Comparison of ENCODE assay signal across 14 cellular contexts in the genomic region with DNA sequence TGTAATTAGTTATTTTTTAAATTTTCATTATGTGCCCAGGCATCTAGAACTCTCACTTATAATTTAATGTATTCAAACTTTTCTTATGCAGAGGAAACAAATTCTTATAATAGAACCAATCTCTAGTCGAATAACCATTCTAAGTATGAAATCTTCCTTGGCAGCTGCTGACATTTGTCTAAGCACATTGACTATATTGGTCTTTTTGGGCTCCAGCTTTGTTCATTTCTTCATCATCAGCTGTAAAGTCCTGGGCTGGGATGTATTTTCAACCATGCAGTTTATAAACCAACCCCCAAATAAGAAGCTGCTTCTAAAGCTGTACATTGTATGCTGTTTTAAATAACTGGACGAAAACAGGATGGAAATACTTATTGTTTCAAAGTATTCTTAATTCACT. TPM values are rescaled to one million over a fixed set of nuclear protein-coding genes. Genes with fewer than 3 reads are reported as not detected.
A peak's percentile ranks its signal among the peaks of the same experiment; 100 is the strongest.
DNase-seq lines count a peak whose midpoint lies in the region; ATAC-seq and TF ChIP-seq lines count a peak whose summit lies in the region.
"Had no signal": no experiment of that assay in that cellular context is flagged by ENCODE, and none has a peak within 500 bp of the region (broad histone marks: within the 10 kb centered on the region; RNA-seq: fewer than 3 reads in every experiment).

No MANE protein-coding gene starts in this region.

- H3K36me3 ChIP-seq in SK-N-SH (replicated peaks in 1 of 2; ENCODE audit: control insufficient read depth in 1 of 2, insufficient read depth in 2 of 2, low read length in 1 of 2) (peaks cover 0 to 2% of the 10 kb centered on the region in 2 experiments), smooth muscle cell (ENCODE audit: low read depth) (no peaks in the 10 kb centered on the region), PC-3 (ENCODE audit: low read depth, low read length) (no peaks in the 10 kb centered on the region)

- no peak overlapping the region for H3K27ac Mint-ChIP-seq in activated T-helper 17 cell treated with anti-CD3 and anti-CD28 coated beads, Interleukin-2, amount 50 U/mL, for 72 hours
- peak overlapping the region; percentile 34 to 86 (median 86) for H3K27ac Mint-ChIP-seq in nephron

- H3K4me3 ChIP-seq in SK-N-SH (ENCODE audit: low read depth in 2 of 2, low read length in 1 of 2) (no peak overlapping the region), smooth muscle cell (no peak overlapping the region), PC-3 (ENCODE audit: low read length) (no peak overlapping the region)
- H3K4me3 ChIP-seq: BLaER1 treated with 17β-estradiol and CSF1 and Interleukin-3, amounts not matched to agents 10 nM and 100 nM had no signal

- H3K27ac ChIP-seq in SK-N-SH (ENCODE audit: low read depth in 2 of 2, low read length in 1 of 2) (no peak overlapping the region), smooth muscle cell (ENCODE audit: low read depth) (no peak overlapping the region), PC-3 (ENCODE audit: low read length) (no peak overlapping the region)
- H3K27ac ChIP-seq: 22Rv1; BLaER1 treated with 17β-estradiol and CSF1 and Interleukin-3, amounts not matched to agents 10 nM and 100 nM had no signal

- H3K36me3 Mint-ChIP-seq in activated T-helper 17 cell treated with anti-CD3 and anti-CD28 coated beads, Interleukin-2, amount 50 U/mL, for 72 hours (ENCODE audit: low read depth): peaks cover 9% of the 10 kb centered on the region
- H3K36me3 Mint-ChIP-seq in nephron (ENCODE audit: low read depth): peaks cover 8% of the 10 kb centered on the region

- CTCF ChIA-PET in SK-N-SH (lab: Yijun Ruan, JAX) (interaction anchor here (0.9 to 3.4 kb wide), 3 partner anchors 32 to 100 kb away, joined by 4 to 12 read pairs (median 7); no protein-coding TSS in a partner anchor), PC-3 (lab: Charles Lee) (no interaction called here)

- no peak overlapping the region for H3K4me2 ChIP-seq in SK-N-SH
- H3K4me2 ChIP-seq in smooth muscle cell: no peak overlapping the region
- no peak overlapping the region for H3K4me2 ChIP-seq in PC-3 (ENCODE audit: low read length)
- H3K4me2 ChIP-seq: BLaER1 treated with 17β-estradiol and CSF1 and Interleukin-3, amounts not matched to agents 10 nM and 100 nM had no signal

- no peak for TF ChIP-seq EP300 in SK-N-SH (IDR thresholded peaks at IDR 0.05; ENCODE audit: borderline replicate concordance in 1 of 2, low read depth in 1 of 2, low read length in 1 of 2)

- WGBS in SK-N-SH (ENCODE audit: low lambda C conversion rate): 14% methylated on average over 2 of the region's 2 CpGs
- WGBS in smooth muscle cell (ENCODE audit: low lambda C conversion rate): 83% methylated on average over 2 of the region's 2 CpGs

- TF ChIP-seq CTCF in SK-N-SH (IDR thresholded peaks at IDR 0.05) (no peak), nephron (IDR thresholded peaks at IDR 0.05; ENCODE audit: unreplicated experiment in 3 of 3) (no peak), smooth muscle cell (IDR thresholded peaks at IDR 0.05; ENCODE audit: borderline replicate concordance, insufficient read depth, poor library complexity, severe bottlenecking) (no peak), PC-3 (conservative IDR thresholded peaks at IDR 0.05; ENCODE audit: low read depth, low read length) (no peak)

- H3K27me3 ChIP-seq in SK-N-SH (ENCODE audit: insufficient read depth) (no peaks in the 10 kb centered on the region; the same call in 1 of the 2 replicates), smooth muscle cell (ENCODE audit: low read depth) (no peaks in the 10 kb centered on the region), PC-3 (ENCODE audit: low read length) (peaks cover 8% of the 10 kb centered on the region; the same call in 1 of the 2 replicates)
- H3K27me3 ChIP-seq: BLaER1 treated with 17β-estradiol and CSF1 and Interleukin-3, amounts not matched to agents 10 nM and 100 nM had no signal

- H2AFZ ChIP-seq in SK-N-SH (ENCODE audit: low read depth): peak overlapping the region; percentile 30; the same call in 1 of the 2 replicates
- peak overlapping the region; percentile 63 for H2AFZ ChIP-seq in smooth muscle cell (ENCODE audit: low read depth)
- no peak overlapping the region for H2AFZ ChIP-seq in PC-3 (ENCODE audit: low read length)

- H3F3A ChIP-seq in SK-N-SH (replicated peaks; ENCODE audit: insufficient read depth) (no peaks in the 10 kb centered on the region), smooth muscle cell (ENCODE audit: low read depth) (no peaks in the 10 kb centered on the region), PC-3 (ENCODE audit: low read length, unreplicated experiment) (no peaks in the 10 kb centered on the region)

- no peak for DNase-seq in SK-N-SH
- DNase-seq in smooth muscle cell (lab: John Stamatoyannopoulos, UW; ENCODE audit: unreplicated experiment): no peak
- no peak for DNase-seq in PC-3
- DNase-seq in AG08396 (ENCODE audit: low spot score): no peak
- DNase-seq in C1 segment of cervical spinal cord (lab: John Stamatoyannopoulos, UW): no peak
- DNase-seq: Calu3; CD4-positive, alpha-beta T cell; DMS 273 treated with DMSO at 0.1 percent for 48 hours; H7 had no signal

- no peak for ATAC-seq in SK-N-SH treated with all-trans-retinoic acid at 6 μM for 48 hours
- ATAC-seq in activated T-helper 17 cell treated with anti-CD3 and anti-CD28 coated beads, Interleukin-2, amount 50 U/mL, for 72 hours (replicated peaks): no peak
- no peak for ATAC-seq in PC-3

- intact Hi-C loops in PC-3 (cut with micrococcal nuclease): no loop called here

- no peaks in the 10 kb centered on the region for H3K4me1 Mint-ChIP-seq in activated T-helper 17 cell treated with anti-CD3 and anti-CD28 coated beads, Interleukin-2, amount 50 U/mL, for 72 hours
- peaks cover 42% of the 10 kb centered on the region for H3K4me1 Mint-ChIP-seq in nephron

- no peaks in the 10 kb centered on the region for H3K27me3 Mint-ChIP-seq in activated T-helper 17 cell treated with anti-CD3 and anti-CD28 coated beads, Interleukin-2, amount 50 U/mL, for 72 hours
- H3K27me3 Mint-ChIP-seq in nephron (ENCODE audit: low read depth): peaks cover 3% of the 10 kb centered on the region

- no peak for TF ChIP-seq RAD21 in SK-N-SH (IDR thresholded peaks at IDR 0.05; ENCODE audit: low read length)

- no TSS peak for BruUV-seq in PC-3 (replicated peaks; lab: Mats Ljungman, UMichigan)

- POLR2A ChIA-PET in SK-N-SH (lab: Yijun Ruan, JAX) (no interaction called here), PC-3 (lab: Charles Lee; ENCODE audit: unreplicated experiment) (interaction anchor here (0.6 kb wide), 1 partner anchor 20 kb away, joined by 11 read pairs; no protein-coding TSS in a partner anchor)

- no peak overlapping the region for H3K9ac ChIP-seq in SK-N-SH
- no peak overlapping the region for H3K9ac ChIP-seq in smooth muscle cell (ENCODE audit: low read depth)
- no peak overlapping the region for H3K9ac ChIP-seq in PC-3 (ENCODE audit: low read length)
- H3K9ac ChIP-seq: BLaER1 treated with 17β-estradiol and CSF1 and Interleukin-3, amounts not matched to agents 10 nM and 100 nM had no signal

- H3K4me1 ChIP-seq in SK-N-SH (ENCODE audit: control insufficient read depth in 1 of 2, insufficient read depth in 2 of 2, low read depth in 1 of 2, low read length in 1 of 2) (peaks cover 0 to 4% of the 10 kb centered on the region in 2 experiments; a peak in 2 of 4 replicates), smooth muscle cell (ENCODE audit: low read depth) (no peaks in the 10 kb centered on the region), PC-3 (ENCODE audit: insufficient read depth, low read length) (peaks cover 5% of the 10 kb centered on the region; the same call in 1 of the 2 replicates)

- H3K9me3 ChIP-seq in SK-N-SH (no peaks in the 10 kb centered on the region), smooth muscle cell (replicated peaks; ENCODE audit: low read depth) (no peaks in the 10 kb centered on the region), PC-3 (ENCODE audit: low read length) (no peaks in the 10 kb centered on the region)

- H3K4me3 Mint-ChIP-seq in activated T-helper 17 cell treated with anti-CD3 and anti-CD28 coated beads, Interleukin-2, amount 50 U/mL, for 72 hours: peak overlapping the region; percentile 90
- H3K4me3 Mint-ChIP-seq in nephron: peak overlapping the region in 2 of 3 experiments; percentile 30 to 50

- H3K9me2 ChIP-seq in SK-N-SH (no peaks in the 10 kb centered on the region), PC-3 (replicated peaks; ENCODE audit: low read length) (no peaks in the 10 kb centered on the region)

- no peaks in the 10 kb centered on the region for H3K9me3 Mint-ChIP-seq in activated T-helper 17 cell treated with anti-CD3 and anti-CD28 coated beads, Interleukin-2, amount 50 U/mL, for 72 hours
- H3K9me3 Mint-ChIP-seq in nephron: no peaks in the 10 kb centered on the region
- H3K9me3 Mint-ChIP-seq: CD4-positive, alpha-beta T cell had no signal

- H4K20me1 ChIP-seq in SK-N-SH (ENCODE audit: insufficient read depth) (no peaks in the 10 kb centered on the region), smooth muscle cell (ENCODE audit: low read depth) (peaks cover 4% of the 10 kb centered on the region), PC-3 (ENCODE audit: low read length) (no peaks in the 10 kb centered on the region)

- H3K79me2 ChIP-seq in SK-N-SH (ENCODE audit: insufficient read depth) (peaks cover 22% of the 10 kb centered on the region), smooth muscle cell (ENCODE audit: low read depth) (peaks cover 22% of the 10 kb centered on the region), PC-3 (ENCODE audit: low read length) (peaks cover 13% of the 10 kb centered on the region)

TF ChIP-seq in SK-N-SH, 30 proteins besides CTCF, POLR2A, EP300 and RAD21 (continues in another document):
- no peak for TF ChIP-seq JUND (IDR thresholded peaks at IDR 0.05)
- TF ChIP-seq SMC3 (IDR thresholded peaks at IDR 0.05; ENCODE audit: low read depth, low read length): no peak
- no peak for TF ChIP-seq SIN3A (IDR thresholded peaks at IDR 0.05; ENCODE audit: borderline replicate concordance, low read depth, low read length)
- TF ChIP-seq RFX5 (IDR thresholded peaks at IDR 0.05; ENCODE audit: low read length): no peak
- no peak for TF ChIP-seq EZH2phosphoT487 (IDR thresholded peaks at IDR 0.05; ENCODE audit: borderline replicate concordance, low read depth)
- TF ChIP-seq FOXM1 (IDR thresholded peaks at IDR 0.05; ENCODE audit: low read depth): no peak

TF ChIP-seq in SK-N-SH treated with all-trans-retinoic acid at 6 μM for 48 hours, 23 proteins besides CTCF, POLR2A, EP300 and RAD21 (continues in another document):
- TF ChIP-seq BACH2 (CRISPR knock-in tag; IDR thresholded peaks at IDR 0.05; ENCODE audit: borderline replicate concordance): no peak

RNA-seq across cellular contexts. Expression of a gene that starts 2.3 kb away (rescaled TPM):
- polyA plus RNA-seq in SK-N-SH (2012; rRNA removed) (46.4 and 56.0 TPM in 2 replicates), smooth muscle cell (39.3 and 40.2 TPM in 2 replicates)
- 44.4 and 45.8 TPM in 2 replicates for polyA plus RNA-seq in SK-N-SH (2012; cell fraction: cytosol; rRNA removed)
- polyA plus RNA-seq in SK-N-SH (2012; cell fraction: nucleus; rRNA removed): 42.5 and 58.5 TPM in 2 replicates
- total RNA-seq in activated T-helper 17 cell treated with anti-CD3 and anti-CD28 coated beads, Interleukin-2, amount 50 U/mL, for 72 hours: 10 to 100 TPM; 38.5 to 43.2 TPM
- total RNA-seq in smooth muscle cell (83.2 and 86.5 TPM in 2 replicates), PC-3 (2014; rRNA removed) (53.3 and 69.9 TPM in 2 replicates)
